In the genomic region with DNA sequence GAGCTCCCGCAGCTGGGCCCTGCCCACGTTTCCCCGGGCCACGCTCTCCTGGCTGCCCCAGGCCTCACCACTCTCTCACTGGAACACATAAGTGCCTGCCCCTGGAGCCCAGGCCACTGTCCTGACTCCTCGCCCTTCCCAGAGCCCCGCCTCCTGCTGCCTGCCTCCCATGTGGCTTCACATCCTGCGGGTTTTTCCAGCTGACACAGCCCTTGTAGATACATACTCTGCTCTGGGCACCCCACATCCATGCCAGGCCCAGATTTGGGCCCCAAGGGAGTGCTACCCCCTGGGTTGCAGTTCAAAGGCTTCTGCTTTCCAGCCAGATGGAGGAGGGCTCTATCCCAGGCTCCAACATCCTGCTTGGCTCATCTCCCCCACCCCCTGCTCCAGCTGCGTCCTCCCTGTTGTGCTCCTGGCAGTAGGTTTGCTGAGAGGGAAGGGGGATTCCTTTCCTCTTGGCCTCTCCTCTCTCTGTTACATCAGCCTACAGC, we compare ENCODE assay signal across 11 cellular contexts.
DNase-seq lines count a peak whose midpoint lies in the region; ATAC-seq and TF ChIP-seq lines count a peak whose summit lies in the region.
"Had no signal": no experiment of that assay in that cellular context is flagged by ENCODE, and none has a peak within 500 bp of the region (broad histone marks: within the 10 kb centered on the region; RNA-seq: fewer than 3 reads in every experiment).

No MANE protein-coding gene starts in this region.

- no peak overlapping the region for H3K4me2 ChIP-seq in mammary epithelial cell (ENCODE audit: insufficient read depth, low read depth, low read length)

- DNase-seq in MCF 10A (ENCODE audit: unreplicated experiment) (peak; percentile 28), mammary epithelial cell (no peak), dermis microvascular lymphatic vessel endothelial cell (ENCODE audit: low read depth in 2 of 2) (peak; percentile 76 to 77), left lung (no peak), GM20000 (ENCODE audit: low spot score) (no peak), NCI-H748 (lab: John Stamatoyannopoulos, UW; ENCODE audit: unreplicated experiment) (no peak), cortex of kidney (lab: John Stamatoyannopoulos, UW) (no peak)
- DNase-seq in activated naive CD4-positive, alpha-beta T cell treated with anti-CD3 and anti-CD28 coated beads, Interleukin-2, amount 10 ng/mL, durations not matched to agents 7 days and 5 days = no peak
- DNase-seq: NCI-H510A treated with DMSO at 0.1 percent for 48 hours had no signal

- in situ Hi-C loops in mammary epithelial cell (cut with MboI; ENCODE audit: low sequenced_read_pairs in 2 of 2) = loop anchor here (5.0 to 25.0 kb wide), 3 partner anchors 135 to 675 kb away; no protein-coding TSS in a partner anchor

- CTCF ChIA-PET in MCF 10A (lab: Yijun Ruan, JAX) = interaction anchor here (0.8 to 10.7 kb wide), 11 partner anchors 8 to 667 kb away, joined by 3 to 248 read pairs (median 21); no protein-coding TSS in a partner anchor
- CTCF ChIA-PET in mammary epithelial cell (lab: Charles Lee; ENCODE audit: low non-redundant PET) = no interaction called here
- CTCF ChIA-PET in activated naive CD4-positive, alpha-beta T cell treated with anti-CD3 and anti-CD28 coated beads, Interleukin-2, amount 10 ng/mL, durations not matched to agents 7 days and 5 days (lab: Charles Lee) = interaction anchor here (4.3 to 6.7 kb wide), 2 partner anchors 65 to 138 kb away, joined by 17 to 58 read pairs; no protein-coding TSS in a partner anchor

- H3K4me3 ChIP-seq in mammary epithelial cell (replicated peaks in 1 of 3; ENCODE audit: insufficient read depth in 1 of 3, low read depth in 2 of 3, low read length in 3 of 3) = no peak overlapping the region
- no peak overlapping the region for H3K4me3 ChIP-seq in left lung

- POLR2A ChIA-PET in MCF 10A (lab: Yijun Ruan, JAX) = interaction anchor here (0.7 kb wide), 2 partner anchors 9 to 1347 kb away, joined by 3 to 4 read pairs; no protein-coding TSS in a partner anchor

- H3K36me3 ChIP-seq in mammary epithelial cell (ENCODE audit: insufficient read depth, low read length) (no peaks in the 10 kb centered on the region), left lung (no peaks in the 10 kb centered on the region)
- H3K36me3 ChIP-seq: neutrophil had no signal

- H3K4me1 Mint-ChIP-seq in MCF 10A (ENCODE audit: insufficient read depth, unreplicated experiment) = peaks cover 5% of the 10 kb centered on the region
- H3K4me1 Mint-ChIP-seq in activated naive CD4-positive, alpha-beta T cell treated with anti-CD3 and anti-CD28 coated beads, Interleukin-2, amount 10 ng/mL, durations not matched to agents 7 days and 5 days = no peaks in the 10 kb centered on the region

- no peak overlapping the region for H3K4me3 Mint-ChIP-seq in MCF 10A (ENCODE audit: unreplicated experiment)
- no peak overlapping the region for H3K4me3 Mint-ChIP-seq in activated naive CD4-positive, alpha-beta T cell treated with anti-CD3 and anti-CD28 coated beads, Interleukin-2, amount 10 ng/mL, durations not matched to agents 7 days and 5 days

- WGBS in mammary epithelial cell (ENCODE audit: low coverage, missing lambda C conversion rate) = 71% methylated on average over 5 of the region's 8 CpGs

- H3K9me3 ChIP-seq in mammary epithelial cell (replicated peaks; ENCODE audit: insufficient read depth, low read length) (no peaks in the 10 kb centered on the region), left lung (no peaks in the 10 kb centered on the region)
- H3K9me3 ChIP-seq: neutrophil had no signal

- peaks cover 41% of the 10 kb centered on the region for H3K79me2 ChIP-seq in mammary epithelial cell (ENCODE audit: insufficient read depth, low read length)

- dilution Hi-C loops in mammary epithelial cell (cut with HindIII; ENCODE audit: low sequenced_read_pairs) = no loop called here

- H3K9ac ChIP-seq in mammary epithelial cell (ENCODE audit: insufficient read depth, low read length) = no peak overlapping the region

- H2AFZ ChIP-seq in mammary epithelial cell (ENCODE audit: low read depth, low read length) = no peak overlapping the region

- no TSS peak for BruUV-seq in MCF 10A (replicated peaks; lab: Mats Ljungman, UMichigan)
- no TSS peak for BruUV-seq in mammary epithelial cell (replicated peaks; lab: Mats Ljungman, UMichigan)

- ATAC-seq in left lung = peak; percentile 24
- ATAC-seq: activated naive CD4-positive, alpha-beta T cell treated with anti-CD3 and anti-CD28 coated beads, Interleukin-2, amount 50 U/mL, for 72 hours had no signal

- H3K9me3 Mint-ChIP-seq in MCF 10A (ENCODE audit: unreplicated experiment) = no peaks in the 10 kb centered on the region
- H3K9me3 Mint-ChIP-seq in activated naive CD4-positive, alpha-beta T cell treated with anti-CD3 and anti-CD28 coated beads, Interleukin-2, amount 10 ng/mL, durations not matched to agents 7 days and 5 days = no peaks in the 10 kb centered on the region
- H3K9me3 Mint-ChIP-seq: activated naive CD4-positive, alpha-beta T cell treated with anti-CD3 and anti-CD28 coated beads, Interleukin-2, amount 50 U/mL, for 72 hours had no signal

- H4K20me1 ChIP-seq in mammary epithelial cell (ENCODE audit: insufficient read depth, low read length) = no peaks in the 10 kb centered on the region

- H3K36me3 Mint-ChIP-seq in MCF 10A (ENCODE audit: insufficient read depth, unreplicated experiment) = no peaks in the 10 kb centered on the region
- no peaks in the 10 kb centered on the region for H3K36me3 Mint-ChIP-seq in activated naive CD4-positive, alpha-beta T cell treated with anti-CD3 and anti-CD28 coated beads, Interleukin-2, amount 10 ng/mL, durations not matched to agents 7 days and 5 days
- H3K36me3 Mint-ChIP-seq: activated naive CD4-positive, alpha-beta T cell treated with anti-CD3 and anti-CD28 coated beads, Interleukin-2, amount 50 U/mL, for 72 hours had no signal

- H3K27ac ChIP-seq in mammary epithelial cell (ENCODE audit: insufficient read depth, low read depth, low read length) = no peak overlapping the region
- H3K27ac ChIP-seq in left lung = peak overlapping the region in 1 of 2 donors; percentile 28
- H3K27ac ChIP-seq: neutrophil had no signal

- H3K4me1 ChIP-seq in mammary epithelial cell (ENCODE audit: insufficient read depth, low read length) (no peaks in the 10 kb centered on the region), left lung (peaks cover 11 to 35% of the 10 kb centered on the region in 2 donors)

- H3K27me3 Mint-ChIP-seq in MCF 10A (ENCODE audit: insufficient read depth, unreplicated experiment) = no peaks in the 10 kb centered on the region
- H3K27me3 Mint-ChIP-seq in activated naive CD4-positive, alpha-beta T cell treated with anti-CD3 and anti-CD28 coated beads, Interleukin-2, amount 10 ng/mL, durations not matched to agents 7 days and 5 days = peaks cover 69% of the 10 kb centered on the region

- no peak for TF ChIP-seq CTCF in MCF 10A (IDR thresholded peaks at IDR 0.05; ENCODE audit: unreplicated experiment)
- no peak for TF ChIP-seq CTCF in mammary epithelial cell (conservative IDR thresholded peaks at IDR 0.05 in 1 of 2, IDR thresholded peaks at IDR 0.05 in 1 of 2; ENCODE audit: extremely low read depth in 1 of 2, insufficient read depth in 1 of 2, low read depth in 1 of 2, low read length in 2 of 2)
- no peak for TF ChIP-seq CTCF in left lung (IDR thresholded peaks at IDR 0.05)
- no peak for TF ChIP-seq CTCF in GM20000 (IDR thresholded peaks at IDR 0.05; ENCODE audit: extremely low read depth, missing control alignments)

- intact Hi-C loops in MCF 10A (cut with micrococcal nuclease) (loop anchor here (5.0 kb wide), 1 partner anchor 665 kb away; no protein-coding TSS in a partner anchor), mammary epithelial cell (cut with micrococcal nuclease) (loop anchor here (10.0 kb wide), 1 partner anchor 637 kb away; no protein-coding TSS in a partner anchor), left lung (cut with DNase I) (loop anchor here (5.0 to 10.0 kb wide), 3 partner anchors 67 to 137 kb away; no protein-coding TSS in a partner anchor)

- H3K27ac Mint-ChIP-seq in MCF 10A (ENCODE audit: low read depth, unreplicated experiment) = no peak overlapping the region
- H3K27ac Mint-ChIP-seq in activated naive CD4-positive, alpha-beta T cell treated with anti-CD3 and anti-CD28 coated beads, Interleukin-2, amount 10 ng/mL, durations not matched to agents 7 days and 5 days = no peak overlapping the region
- H3K27ac Mint-ChIP-seq: activated naive CD4-positive, alpha-beta T cell treated with anti-CD3 and anti-CD28 coated beads, Interleukin-2, amount 50 U/mL, for 72 hours had no signal

- H3K27me3 ChIP-seq in mammary epithelial cell (ENCODE audit: insufficient read depth, low read length) (no peaks in the 10 kb centered on the region), left lung (peaks cover 0 to 16% of the 10 kb centered on the region in 2 donors)

Comparison
In these comparisons a context has a peak if more than half of its experiments do, and no peak if none do; other contexts are left out.
1. DNase-seq: peak in MCF 10A (single experiment) and dermis microvascular lymphatic vessel endothelial cell (2 of 2); none in mammary epithelial cell (single experiment), left lung (0 of 2), GM20000 (single experiment), NCI-H748 (single experiment), cortex of kidney (single experiment) and activated naive CD4-positive, alpha-beta T cell treated with anti-CD3 and anti-CD28 coated beads, Interleukin-2, amount 10 ng/mL, durations not matched to agents 7 days and 5 days (single experiment).